22 cellular contexts compared by ENCODE assay signal in genomic region chr1:41615981-41616380, GRCh38.
"Had no signal": no experiment of that assay in that cellular context is flagged by ENCODE, and none has a peak within 500 bp of the region (broad histone marks: within the 10 kb centered on the region; RNA-seq: fewer than 3 reads in every experiment).

No MANE protein-coding gene starts in this region.

- H3K36me3 ChIP-seq: left ventricle myocardium inferior, neutrophil, stomach, suprapubic skin, uterus had no signal

- H2AFZ ChIP-seq: parathyroid adenoma had no signal

- H3K4me3 Mint-ChIP-seq: activated naive CD4-positive, alpha-beta T cell treated with anti-CD3 and anti-CD28 coated beads for 36 hours; activated naive CD8-positive, alpha-beta T cell treated with anti-CD3 and anti-CD28 coated beads, Interleukin-2, amount 50 U/mL, for 24 hours; naive thymus-derived CD8-positive, alpha-beta T cell had no signal

- DNase-seq: activated effector memory CD4-positive, alpha-beta T cell treated with Interleukin-2 at 50 U/mL for 16 hours; activated naive CD4-positive, alpha-beta T cell treated with anti-CD3 and anti-CD28 coated beads for 36 hours; activated naive CD8-positive, alpha-beta T cell treated with anti-CD3 and anti-CD28 coated beads, Interleukin-2, amount 50 U/mL, for 24 hours; activated T-cell treated with anti-CD3 and anti-CD28 coated beads, Interleukin-2, amount 50 U/mL, for 1 hour; cerebellar nuclear complex; foreskin fibroblast; kidney glomerular epithelial cell; left ventricle myocardium inferior; naive thymus-derived CD8-positive, alpha-beta T cell; right cardiac atrium; stimulated activated CD4-positive, alpha-beta T cell treated with anti-CD3 and anti-CD28 coated beads, Interleukin-4, amount 100 ng/mL, for 24 hours; stomach; SW 1271; uterus had no signal

- H3K27ac ChIP-seq: coronary artery, left ventricle myocardium inferior, neutrophil, parathyroid adenoma, SK-N-MC, stomach, suprapubic skin, tibial nerve, uterus had no signal

- H3K27ac Mint-ChIP-seq: activated naive CD4-positive, alpha-beta T cell treated with anti-CD3 and anti-CD28 coated beads for 36 hours had no signal

- FAIRE-seq: endometrium, TTC549 had no signal

- H3K4me3 ChIP-seq: coronary artery, left ventricle myocardium inferior, SK-N-MC, stomach, suprapubic skin, tibial nerve, uterus had no signal

- H3K9ac ChIP-seq: parathyroid adenoma had no signal

- H3K9me3 Mint-ChIP-seq: activated naive CD4-positive, alpha-beta T cell treated with anti-CD3 and anti-CD28 coated beads for 36 hours; activated naive CD8-positive, alpha-beta T cell treated with anti-CD3 and anti-CD28 coated beads, Interleukin-2, amount 50 U/mL, for 24 hours; naive thymus-derived CD8-positive, alpha-beta T cell had no signal

- ATAC-seq: activated naive CD8-positive, alpha-beta T cell treated with anti-CD3 and anti-CD28 coated beads, Interleukin-2, amount 50 U/mL, for 24 hours; naive thymus-derived CD8-positive, alpha-beta T cell; right cardiac atrium had no signal

- H3K79me2 ChIP-seq: parathyroid adenoma had no signal

- H3K9me3 ChIP-seq: left ventricle myocardium inferior, neutrophil, stomach, suprapubic skin, tibial nerve, uterus had no signal

- H3K27me3 Mint-ChIP-seq: activated naive CD8-positive, alpha-beta T cell treated with anti-CD3 and anti-CD28 coated beads, Interleukin-2, amount 50 U/mL, for 24 hours; naive thymus-derived CD8-positive, alpha-beta T cell had no signal

- H3K27me3 ChIP-seq: neutrophil, stomach, suprapubic skin, tibial nerve, uterus had no signal

- H3K36me3 Mint-ChIP-seq: naive thymus-derived CD8-positive, alpha-beta T cell had no signal
